ENCODE assay signal across 9 cellular contexts in genomic region chr19:18150776-18151624, GRCh38. TPM values are rescaled to one million over a fixed set of nuclear protein-coding genes. Genes with fewer than 3 reads are reported as not detected.
DNase-seq lines count a peak whose midpoint lies in the region; ATAC-seq, FAIRE-seq and TF ChIP-seq lines count a peak whose summit lies in the region.
"Had no signal": no experiment of that assay in that cellular context is flagged by ENCODE, and none has a peak within 500 bp of the region (broad histone marks: within the 10 kb centered on the region; RNA-seq: fewer than 3 reads in every experiment).

No MANE protein-coding gene starts in this region.

- H3K36me3 Mint-ChIP-seq in activated T-cell treated with anti-CD3 and anti-CD28 coated beads, Interleukin-2, amount 50 U/mL, for 4 hours (ENCODE audit: insufficient read depth) = peaks cover 9% of the 10 kb centered on the region
- peaks cover 16% of the 10 kb centered on the region for H3K36me3 Mint-ChIP-seq in activated CD8-positive, alpha-beta T cell treated with anti-CD3 and anti-CD28 coated beads for 36 hours (ENCODE audit: low read depth)

- no peaks in the 10 kb centered on the region for H3K27me3 Mint-ChIP-seq in activated T-cell treated with anti-CD3 and anti-CD28 coated beads, Interleukin-2, amount 50 U/mL, for 4 hours (ENCODE audit: low read depth)
- H3K27me3 Mint-ChIP-seq in activated CD8-positive, alpha-beta T cell treated with anti-CD3 and anti-CD28 coated beads for 36 hours = no peaks in the 10 kb centered on the region
- no peaks in the 10 kb centered on the region for H3K27me3 Mint-ChIP-seq in stimulated activated naive CD8-positive, alpha-beta T cell treated with anti-CD3 and anti-CD28 coated beads, Interleukin-15, amount 100 ng/mL, for 72 hours

- peak overlapping the region in 3 of 4 donors; percentile 84 to 97 (median 97) for H3K27ac ChIP-seq in gastroesophageal sphincter

- H3K4me3 Mint-ChIP-seq in activated T-cell treated with anti-CD3 and anti-CD28 coated beads, Interleukin-2, amount 50 U/mL, for 4 hours = peak overlapping the region; percentile 88
- H3K4me3 Mint-ChIP-seq in activated CD8-positive, alpha-beta T cell treated with anti-CD3 and anti-CD28 coated beads for 36 hours = peak overlapping the region; percentile 83
- H3K4me3 Mint-ChIP-seq in stimulated activated naive CD8-positive, alpha-beta T cell treated with anti-CD3 and anti-CD28 coated beads, Interleukin-15, amount 100 ng/mL, for 72 hours = peak overlapping the region; percentile 88 to 93

- ATAC-seq in activated T-cell treated with anti-CD3 and anti-CD28 coated beads, Interleukin-2, amount 50 U/mL, for 4 hours = no peak
- no peak for ATAC-seq in activated CD8-positive, alpha-beta T cell treated with anti-CD3 and anti-CD28 coated beads for 36 hours
- no peak for ATAC-seq in gastroesophageal sphincter
- ATAC-seq in stimulated activated naive CD8-positive, alpha-beta T cell treated with anti-CD3 and anti-CD28 coated beads, Interleukin-15, amount 100 ng/mL, for 72 hours = no peak

- peak overlapping the region; percentile 96 for H3K27ac Mint-ChIP-seq in activated CD8-positive, alpha-beta T cell treated with anti-CD3 and anti-CD28 coated beads for 36 hours
- H3K27ac Mint-ChIP-seq in stimulated activated naive CD8-positive, alpha-beta T cell treated with anti-CD3 and anti-CD28 coated beads, Interleukin-15, amount 100 ng/mL, for 72 hours = peak overlapping the region; percentile 97 to 99

- no peak for FAIRE-seq in HTR-8/SVneo (lab: Jason Lieb, UNC)

- WGBS in gastroesophageal sphincter (ENCODE audit: low coverage in 1 of 2), 2 donors = 40 to 68% methylated on average over 1 to 4 of the region's 18 CpGs

- DNase-seq in activated T-cell treated with anti-CD3 and anti-CD28 coated beads, Interleukin-2, amount 50 U/mL, for 4 hours = no peak
- DNase-seq in activated T-cell treated with anti-CD3 and anti-CD28 coated beads for 4 hours (no peak), HTR-8/SVneo (ENCODE audit: insufficient read length, low spot score) (no peak), DMS 273 treated with DMSO at 0.1 percent for 48 hours (lab: John Stamatoyannopoulos, UW) (no peak), HK-2 (ENCODE audit: unreplicated experiment) (no peak)
- DNase-seq in activated CD8-positive, alpha-beta T cell treated with anti-CD3 and anti-CD28 coated beads for 36 hours = no peak
- DNase-seq in stimulated activated naive CD8-positive, alpha-beta T cell treated with anti-CD3 and anti-CD28 coated beads, Interleukin-15, amount 100 ng/mL, for 72 hours = no peak
- DNase-seq: NCI-H1105 had no signal

- H3K4me1 ChIP-seq in gastroesophageal sphincter = peaks cover 0 to 38% (median 17%) of the 10 kb centered on the region in 3 donors

- no peaks in the 10 kb centered on the region for H3K9me3 Mint-ChIP-seq in activated T-cell treated with anti-CD3 and anti-CD28 coated beads, Interleukin-2, amount 50 U/mL, for 4 hours
- no peaks in the 10 kb centered on the region for H3K9me3 Mint-ChIP-seq in activated CD8-positive, alpha-beta T cell treated with anti-CD3 and anti-CD28 coated beads for 36 hours
- H3K9me3 Mint-ChIP-seq in stimulated activated naive CD8-positive, alpha-beta T cell treated with anti-CD3 and anti-CD28 coated beads, Interleukin-15, amount 100 ng/mL, for 72 hours = no peaks in the 10 kb centered on the region

- TF ChIP-seq POLR2A in gastroesophageal sphincter (IDR thresholded peaks at IDR 0.05) = no peak

- peaks cover 0 to 25% of the 10 kb centered on the region in 2 donors for H3K36me3 ChIP-seq in gastroesophageal sphincter

- CTCF ChIA-PET in activated CD8-positive, alpha-beta T cell treated with anti-CD3 and anti-CD28 coated beads for 36 hours (lab: Charles Lee) = interaction anchor here (0.9 to 2.9 kb wide), 10 partner anchors 10 to 143 kb away, joined by 3 to 20 read pairs (median 4); partner anchors contain the start of genes ARRDC2 and RAB3A

- POLR2A ChIA-PET in activated CD8-positive, alpha-beta T cell treated with anti-CD3 and anti-CD28 coated beads for 36 hours (lab: Charles Lee) = interaction anchor here (0.6 to 2.8 kb wide), 15 partner anchors 10 to 768 kb away, joined by 3 to 18 read pairs (median 4); partner anchors contain the start of genes COPE, IL12RB1, JUND and MAST3

- no peaks in the 10 kb centered on the region for H3K27me3 ChIP-seq in gastroesophageal sphincter

- H3K9me3 ChIP-seq in gastroesophageal sphincter = no peaks in the 10 kb centered on the region

- H3K4me3 ChIP-seq in gastroesophageal sphincter = no peak overlapping the region

- no peak for TF ChIP-seq CTCF in activated CD8-positive, alpha-beta T cell treated with anti-CD3 and anti-CD28 coated beads for 36 hours (IDR thresholded peaks at IDR 0.05)
- TF ChIP-seq CTCF in gastroesophageal sphincter (IDR thresholded peaks at IDR 0.05) = no peak

- intact Hi-C loops in activated CD8-positive, alpha-beta T cell treated with anti-CD3 and anti-CD28 coated beads for 36 hours (cut with micrococcal nuclease) = loop anchor here (10.0 kb wide), 1 partner anchor 146 kb away; the partner anchor contains the start of gene ARRDC2

- TF ChIP-seq EP300 in gastroesophageal sphincter (IDR thresholded peaks at IDR 0.05) = no peak

- H3K4me1 Mint-ChIP-seq in activated T-cell treated with anti-CD3 and anti-CD28 coated beads, Interleukin-2, amount 50 U/mL, for 4 hours (ENCODE audit: low read depth) = peaks cover 20% of the 10 kb centered on the region
- peaks cover 15% of the 10 kb centered on the region for H3K4me1 Mint-ChIP-seq in activated CD8-positive, alpha-beta T cell treated with anti-CD3 and anti-CD28 coated beads for 36 hours (ENCODE audit: low read depth)
- H3K4me1 Mint-ChIP-seq in stimulated activated naive CD8-positive, alpha-beta T cell treated with anti-CD3 and anti-CD28 coated beads, Interleukin-15, amount 100 ng/mL, for 72 hours = peaks cover 36% of the 10 kb centered on the region

RNA-seq across cellular contexts. Expression of gene PIK3R2, which starts 2.0 kb away (rescaled TPM):
- 10 to 100 TPM; 16.5 to 21.4 (median 19.6) TPM for total RNA-seq in activated T-cell treated with anti-CD3 and anti-CD28 coated beads, Interleukin-2, amount 50 U/mL, for 4 hours
- total RNA-seq in activated CD8-positive, alpha-beta T cell treated with anti-CD3 and anti-CD28 coated beads for 36 hours = 10 to 100 TPM; 15.0 to 15.8 TPM
- 10 to 100 TPM in 3 of 4 donors, 1 to 10 TPM in 1; 5.3 to 30.1 (median 22.7) TPM for total RNA-seq in gastroesophageal sphincter

RNA-seq across cellular contexts. Expression of gene IFI30, which starts 22.6 kb away (rescaled TPM):
- 10 to 100 TPM; 13.6 to 36.7 (median 13.8) TPM for total RNA-seq in activated T-cell treated with anti-CD3 and anti-CD28 coated beads, Interleukin-2, amount 50 U/mL, for 4 hours
- 10 to 100 TPM; 21.9 to 22.9 TPM for total RNA-seq in activated CD8-positive, alpha-beta T cell treated with anti-CD3 and anti-CD28 coated beads for 36 hours
- 10 to 100 TPM in 3 of 4 donors, 1 to 10 TPM in 1; 4.4 to 79.6 (median 40.8) TPM for total RNA-seq in gastroesophageal sphincter

RNA-seq across cellular contexts. Expression of gene MPV17L2, which starts 42.0 kb away (rescaled TPM):
- 10 to 100 TPM; 33.9 to 39.7 (median 35.7) TPM for total RNA-seq in activated T-cell treated with anti-CD3 and anti-CD28 coated beads, Interleukin-2, amount 50 U/mL, for 4 hours
- 1 to 10 TPM; 8.5 to 9.6 TPM for total RNA-seq in activated CD8-positive, alpha-beta T cell treated with anti-CD3 and anti-CD28 coated beads for 36 hours
- 10 to 100 TPM; 13.8 to 30.7 (median 22.4) TPM for total RNA-seq in gastroesophageal sphincter

RNA-seq across cellular contexts. Expression of gene RAB3A, which starts 52.8 kb away (rescaled TPM):
- total RNA-seq in activated T-cell treated with anti-CD3 and anti-CD28 coated beads, Interleukin-2, amount 50 U/mL, for 4 hours = 1 to 10 TPM; 3.6 to 8.0 (median 6.6) TPM
- total RNA-seq in activated CD8-positive, alpha-beta T cell treated with anti-CD3 and anti-CD28 coated beads for 36 hours = 10 to 100 TPM in 1 of 2 experiments, 1 to 10 TPM in 1; 8.9 to 11.3 TPM
- 1 to 10 TPM in 3 of 4 donors, under 1 TPM in 1; 0.92 to 3.8 (median 1.6) TPM for total RNA-seq in gastroesophageal sphincter

RNA-seq across cellular contexts. Expression of gene MAST3, which starts 53.4 kb away (rescaled TPM):
- total RNA-seq in activated T-cell treated with anti-CD3 and anti-CD28 coated beads, Interleukin-2, amount 50 U/mL, for 4 hours = 10 to 100 TPM; 10.4 to 11.1 (median 10.7) TPM
- total RNA-seq in activated CD8-positive, alpha-beta T cell treated with anti-CD3 and anti-CD28 coated beads for 36 hours = 10 to 100 TPM; 23.1 to 23.3 TPM
- total RNA-seq in gastroesophageal sphincter = 1 to 10 TPM; 3.3 to 8.8 (median 4.8) TPM
